1 cellular context compared by ENCODE assay signal in the genomic region with DNA sequence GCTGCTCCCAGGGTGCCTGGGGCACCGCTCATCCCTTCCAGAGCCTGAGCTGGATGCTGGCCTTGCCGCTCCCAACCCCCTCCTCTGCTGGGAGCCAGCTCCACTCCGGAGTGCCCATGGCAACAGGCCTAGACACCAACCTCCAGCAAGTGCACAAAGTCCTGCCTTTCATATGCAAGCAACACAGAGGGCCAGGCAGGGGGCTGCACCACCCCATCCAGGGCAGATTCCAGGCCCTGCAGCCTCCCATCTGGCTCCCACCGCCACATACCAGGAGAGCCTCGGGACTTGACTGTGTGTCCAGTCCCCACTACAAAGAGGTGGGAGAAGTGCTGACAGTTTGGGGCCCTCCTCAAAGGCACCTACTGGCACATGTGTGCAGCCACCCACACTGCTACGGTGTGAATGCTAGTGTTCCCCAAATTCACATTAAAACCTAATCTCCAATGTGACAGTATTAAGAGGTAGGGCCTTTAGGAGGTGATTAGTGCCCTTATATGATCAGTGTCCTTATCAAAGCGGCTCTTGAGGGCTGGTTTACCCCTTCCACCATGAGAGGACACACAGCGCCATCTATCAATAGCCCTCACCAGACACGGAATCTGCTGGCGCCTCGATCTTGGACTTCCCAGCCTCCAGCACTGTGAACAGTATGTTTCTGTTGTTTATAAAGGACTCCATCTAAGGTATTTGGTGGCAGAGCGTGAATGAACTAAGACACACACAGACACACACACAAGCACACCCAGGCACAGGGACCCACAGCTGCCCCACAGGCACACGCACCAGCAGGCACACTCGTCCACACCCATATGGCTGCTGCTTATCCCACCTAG.
A peak's percentile ranks its signal among the peaks of the same experiment; 100 is the strongest.
TF ChIP-seq lines count a peak whose summit lies in the region.

No MANE protein-coding gene starts in this region.

TF ChIP-seq in HepG2, 621 proteins besides CTCF, POLR2A, EP300 and RAD21 (continued from another document and continues in another):
- TF ChIP-seq, protein P1, sequence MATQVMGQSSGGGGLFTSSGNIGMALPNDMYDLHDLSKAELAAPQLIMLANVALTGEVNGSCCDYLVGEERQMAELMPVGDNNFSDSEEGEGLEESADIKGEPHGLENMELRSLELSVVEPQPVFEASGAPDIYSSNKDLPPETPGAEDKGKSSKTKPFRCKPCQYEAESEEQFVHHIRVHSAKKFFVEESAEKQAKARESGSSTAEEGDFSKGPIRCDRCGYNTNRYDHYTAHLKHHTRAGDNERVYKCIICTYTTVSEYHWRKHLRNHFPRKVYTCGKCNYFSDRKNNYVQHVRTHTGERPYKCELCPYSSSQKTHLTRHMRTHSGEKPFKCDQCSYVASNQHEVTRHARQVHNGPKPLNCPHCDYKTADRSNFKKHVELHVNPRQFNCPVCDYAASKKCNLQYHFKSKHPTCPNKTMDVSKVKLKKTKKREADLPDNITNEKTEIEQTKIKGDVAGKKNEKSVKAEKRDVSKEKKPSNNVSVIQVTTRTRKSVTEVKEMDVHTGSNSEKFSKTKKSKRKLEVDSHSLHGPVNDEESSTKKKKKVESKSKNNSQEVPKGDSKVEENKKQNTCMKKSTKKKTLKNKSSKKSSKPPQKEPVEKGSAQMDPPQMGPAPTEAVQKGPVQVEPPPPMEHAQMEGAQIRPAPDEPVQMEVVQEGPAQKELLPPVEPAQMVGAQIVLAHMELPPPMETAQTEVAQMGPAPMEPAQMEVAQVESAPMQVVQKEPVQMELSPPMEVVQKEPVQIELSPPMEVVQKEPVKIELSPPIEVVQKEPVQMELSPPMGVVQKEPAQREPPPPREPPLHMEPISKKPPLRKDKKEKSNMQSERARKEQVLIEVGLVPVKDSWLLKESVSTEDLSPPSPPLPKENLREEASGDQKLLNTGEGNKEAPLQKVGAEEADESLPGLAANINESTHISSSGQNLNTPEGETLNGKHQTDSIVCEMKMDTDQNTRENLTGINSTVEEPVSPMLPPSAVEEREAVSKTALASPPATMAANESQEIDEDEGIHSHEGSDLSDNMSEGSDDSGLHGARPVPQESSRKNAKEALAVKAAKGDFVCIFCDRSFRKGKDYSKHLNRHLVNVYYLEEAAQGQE (IDR thresholded peaks at IDR 0.05; ENCODE audit: borderline replicate concordance in 1 of 2, low read depth in 1 of 2, low read length in 2 of 2), result no peak
- TF ChIP-seq KLF15 (CRISPR knock-in tag; IDR thresholded peaks at IDR 0.05; ENCODE audit: borderline replicate concordance), result no peak
- no peak for TF ChIP-seq NR2C2 (CRISPR knock-in tag; IDR thresholded peaks at IDR 0.05; ENCODE audit: borderline replicate concordance)
- TF ChIP-seq SMYD3 (CRISPR knock-in tag; IDR thresholded peaks at IDR 0.05), result no peak
- no peak for TF ChIP-seq ATF3 (CRISPR knock-in tag; IDR thresholded peaks at IDR 0.05)
- no peak for TF ChIP-seq ZSCAN12 (CRISPR knock-in tag; IDR thresholded peaks at IDR 0.05)
- no peak for TF ChIP-seq MAZ (IDR thresholded peaks at IDR 0.05; ENCODE audit: borderline replicate concordance, low read depth, low read length)
- TF ChIP-seq MAZ (CRISPR knock-in tag; IDR thresholded peaks at IDR 0.05; ENCODE audit: low read depth), result no peak
- 0 out of 2 replicates have a peak, but pooled peaks have one; percentile 22 for TF ChIP-seq KDM6A (CRISPR knock-in tag; IDR thresholded peaks at IDR 0.05; ENCODE audit: low read depth)
- no peak for TF ChIP-seq ZNF607 (CRISPR knock-in tag; IDR thresholded peaks at IDR 0.05; ENCODE audit: borderline replicate concordance)
- TF ChIP-seq ZNF234 (CRISPR knock-in tag; conservative IDR thresholded peaks at IDR 0.05), result no peak
- no peak for TF ChIP-seq ZNF24 (IDR thresholded peaks at IDR 0.05)
- TF ChIP-seq PHB2 (IDR thresholded peaks at IDR 0.05; ENCODE audit: partially characterized antibody), result no peak
- TF ChIP-seq TAF15 (IDR thresholded peaks at IDR 0.05; ENCODE audit: low read depth, low read length, poor library complexity, severe bottlenecking), result no peak
- no peak for TF ChIP-seq MYNN (CRISPR knock-in tag; IDR thresholded peaks at IDR 0.05; ENCODE audit: low read depth)
- no peak for TF ChIP-seq ZNF790 (CRISPR knock-in tag; IDR thresholded peaks at IDR 0.05; ENCODE audit: borderline replicate concordance)
- no peak for TF ChIP-seq ZNF496 (CRISPR knock-in tag; IDR thresholded peaks at IDR 0.05; ENCODE audit: insufficient replicate concordance)
- TF ChIP-seq STAG1 (CRISPR knock-in tag; IDR thresholded peaks at IDR 0.05), result peak; percentile 22; the same call in 1 of the 2 replicates
- TF ChIP-seq PAWR (CRISPR knock-in tag; IDR thresholded peaks at IDR 0.05; ENCODE audit: borderline replicate concordance), result no peak
- TF ChIP-seq ZNF383 (CRISPR knock-in tag; IDR thresholded peaks at IDR 0.05; ENCODE audit: borderline replicate concordance), result no peak
- TF ChIP-seq PCBP2 (optimal IDR thresholded peaks at IDR 0.05; ENCODE audit: low read depth, low read length, poor library complexity, severe bottlenecking), result no peak
- TF ChIP-seq MEIS1 (CRISPR knock-in tag; IDR thresholded peaks at IDR 0.05; ENCODE audit: borderline replicate concordance), result no peak
- no peak for TF ChIP-seq HDAC2 (CRISPR knock-in tag; IDR thresholded peaks at IDR 0.05)
- no peak for TF ChIP-seq NBN (conservative IDR thresholded peaks at IDR 0.05)
- peak; percentile 86 for TF ChIP-seq ZBTB43 (CRISPR knock-in tag; conservative IDR thresholded peaks at IDR 0.05)
- no peak for TF ChIP-seq ZNF460 (CRISPR knock-in tag; IDR thresholded peaks at IDR 0.05; ENCODE audit: borderline replicate concordance)
- TF ChIP-seq ZNF839 (CRISPR knock-in tag; IDR thresholded peaks at IDR 0.05; ENCODE audit: borderline replicate concordance), result no peak
- TF ChIP-seq JUND (CRISPR knock-in tag; IDR thresholded peaks at IDR 0.05), result no peak
- TF ChIP-seq GATA4 (IDR thresholded peaks at IDR 0.05; ENCODE audit: borderline replicate concordance, low read depth), result no peak
- 0 out of 2 replicates have a peak, but pooled peaks have one; percentile 38 for TF ChIP-seq SALL1 (CRISPR knock-in tag; IDR thresholded peaks at IDR 0.05)
- TF ChIP-seq ATF1 (CRISPR knock-in tag; IDR thresholded peaks at IDR 0.05), result no peak
- TF ChIP-seq, protein P2, sequence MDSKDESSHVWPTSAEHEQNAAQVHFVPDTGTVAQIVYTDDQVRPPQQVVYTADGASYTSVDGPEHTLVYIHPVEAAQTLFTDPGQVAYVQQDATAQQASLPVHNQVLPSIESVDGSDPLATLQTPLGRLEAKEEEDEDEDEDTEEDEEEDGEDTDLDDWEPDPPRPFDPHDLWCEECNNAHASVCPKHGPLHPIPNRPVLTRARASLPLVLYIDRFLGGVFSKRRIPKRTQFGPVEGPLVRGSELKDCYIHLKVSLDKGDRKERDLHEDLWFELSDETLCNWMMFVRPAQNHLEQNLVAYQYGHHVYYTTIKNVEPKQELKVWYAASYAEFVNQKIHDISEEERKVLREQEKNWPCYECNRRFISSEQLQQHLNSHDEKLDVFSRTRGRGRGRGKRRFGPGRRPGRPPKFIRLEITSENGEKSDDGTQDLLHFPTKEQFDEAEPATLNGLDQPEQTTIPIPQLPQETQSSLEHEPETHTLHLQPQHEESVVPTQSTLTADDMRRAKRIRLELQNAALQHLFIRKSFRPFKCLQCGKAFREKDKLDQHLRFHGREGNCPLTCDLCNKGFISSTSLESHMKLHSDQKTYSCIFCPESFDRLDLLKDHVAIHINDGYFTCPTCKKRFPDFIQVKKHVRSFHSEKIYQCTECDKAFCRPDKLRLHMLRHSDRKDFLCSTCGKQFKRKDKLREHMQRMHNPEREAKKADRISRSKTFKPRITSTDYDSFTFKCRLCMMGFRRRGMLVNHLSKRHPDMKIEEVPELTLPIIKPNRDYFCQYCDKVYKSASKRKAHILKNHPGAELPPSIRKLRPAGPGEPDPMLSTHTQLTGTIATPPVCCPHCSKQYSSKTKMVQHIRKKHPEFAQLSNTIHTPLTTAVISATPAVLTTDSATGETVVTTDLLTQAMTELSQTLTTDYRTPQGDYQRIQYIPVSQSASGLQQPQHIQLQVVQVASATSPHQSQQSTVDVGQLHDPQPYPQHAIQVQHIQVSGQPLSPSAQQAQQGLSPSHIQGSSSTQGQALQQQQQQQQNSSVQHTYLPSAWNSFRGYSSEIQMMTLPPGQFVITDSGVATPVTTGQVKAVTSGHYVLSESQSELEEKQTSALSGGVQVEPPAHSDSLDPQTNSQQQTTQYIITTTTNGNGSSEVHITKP (CRISPR knock-in tag; IDR thresholded peaks at IDR 0.05; ENCODE audit: low read depth), result no peak
- TF ChIP-seq XRCC5 (optimal IDR thresholded peaks at IDR 0.05; ENCODE audit: low read length), result peak; percentile 11
- no peak for TF ChIP-seq NR1H2 (CRISPR knock-in tag; IDR thresholded peaks at IDR 0.05; ENCODE audit: borderline replicate concordance, low read depth)
- no peak for TF ChIP-seq FOXA1 (IDR thresholded peaks at IDR 0.05)
- no peak for TF ChIP-seq FOXA1 (CRISPR knock-in tag; IDR thresholded peaks at IDR 0.05)
- peak; percentile 56; the same call in 1 of the 3 replicates for TF ChIP-seq MXI1 (IDR thresholded peaks at IDR 0.05; ENCODE audit: borderline replicate concordance, low read depth, low read length)
- TF ChIP-seq ZFX (CRISPR knock-in tag; IDR thresholded peaks at IDR 0.05; ENCODE audit: low read depth), result peak; percentile 54; the same call in 1 of the 2 replicates
- TF ChIP-seq ZNF18 (CRISPR knock-in tag; IDR thresholded peaks at IDR 0.05; ENCODE audit: insufficient replicate concordance), result no peak
- TF ChIP-seq ZNF335 (CRISPR knock-in tag; IDR thresholded peaks at IDR 0.05), result no peak
- no peak for TF ChIP-seq YY1 (IDR thresholded peaks at IDR 0.05; ENCODE audit: insufficient read depth, insufficient replicate concordance, low read depth, low read length)
- no peak for TF ChIP-seq BCL6 (CRISPR knock-in tag; IDR thresholded peaks at IDR 0.05)
- TF ChIP-seq ZNF564 (CRISPR knock-in tag; IDR thresholded peaks at IDR 0.05), result peak; percentile 100
- TF ChIP-seq ZNF605 (CRISPR knock-in tag; IDR thresholded peaks at IDR 0.05), result no peak
- TF ChIP-seq FOSL1 (CRISPR knock-in tag; IDR thresholded peaks at IDR 0.05; ENCODE audit: borderline replicate concordance), result no peak
- TF ChIP-seq HNF4A (CRISPR knock-in tag; IDR thresholded peaks at IDR 0.05), result peak; percentile 65
- TF ChIP-seq CENPT (CRISPR knock-in tag; IDR thresholded peaks at IDR 0.05; ENCODE audit: low read depth), result no peak
- TF ChIP-seq ZNF562 (CRISPR knock-in tag; IDR thresholded peaks at IDR 0.05; ENCODE audit: borderline replicate concordance), result no peak
- TF ChIP-seq, protein P3, sequence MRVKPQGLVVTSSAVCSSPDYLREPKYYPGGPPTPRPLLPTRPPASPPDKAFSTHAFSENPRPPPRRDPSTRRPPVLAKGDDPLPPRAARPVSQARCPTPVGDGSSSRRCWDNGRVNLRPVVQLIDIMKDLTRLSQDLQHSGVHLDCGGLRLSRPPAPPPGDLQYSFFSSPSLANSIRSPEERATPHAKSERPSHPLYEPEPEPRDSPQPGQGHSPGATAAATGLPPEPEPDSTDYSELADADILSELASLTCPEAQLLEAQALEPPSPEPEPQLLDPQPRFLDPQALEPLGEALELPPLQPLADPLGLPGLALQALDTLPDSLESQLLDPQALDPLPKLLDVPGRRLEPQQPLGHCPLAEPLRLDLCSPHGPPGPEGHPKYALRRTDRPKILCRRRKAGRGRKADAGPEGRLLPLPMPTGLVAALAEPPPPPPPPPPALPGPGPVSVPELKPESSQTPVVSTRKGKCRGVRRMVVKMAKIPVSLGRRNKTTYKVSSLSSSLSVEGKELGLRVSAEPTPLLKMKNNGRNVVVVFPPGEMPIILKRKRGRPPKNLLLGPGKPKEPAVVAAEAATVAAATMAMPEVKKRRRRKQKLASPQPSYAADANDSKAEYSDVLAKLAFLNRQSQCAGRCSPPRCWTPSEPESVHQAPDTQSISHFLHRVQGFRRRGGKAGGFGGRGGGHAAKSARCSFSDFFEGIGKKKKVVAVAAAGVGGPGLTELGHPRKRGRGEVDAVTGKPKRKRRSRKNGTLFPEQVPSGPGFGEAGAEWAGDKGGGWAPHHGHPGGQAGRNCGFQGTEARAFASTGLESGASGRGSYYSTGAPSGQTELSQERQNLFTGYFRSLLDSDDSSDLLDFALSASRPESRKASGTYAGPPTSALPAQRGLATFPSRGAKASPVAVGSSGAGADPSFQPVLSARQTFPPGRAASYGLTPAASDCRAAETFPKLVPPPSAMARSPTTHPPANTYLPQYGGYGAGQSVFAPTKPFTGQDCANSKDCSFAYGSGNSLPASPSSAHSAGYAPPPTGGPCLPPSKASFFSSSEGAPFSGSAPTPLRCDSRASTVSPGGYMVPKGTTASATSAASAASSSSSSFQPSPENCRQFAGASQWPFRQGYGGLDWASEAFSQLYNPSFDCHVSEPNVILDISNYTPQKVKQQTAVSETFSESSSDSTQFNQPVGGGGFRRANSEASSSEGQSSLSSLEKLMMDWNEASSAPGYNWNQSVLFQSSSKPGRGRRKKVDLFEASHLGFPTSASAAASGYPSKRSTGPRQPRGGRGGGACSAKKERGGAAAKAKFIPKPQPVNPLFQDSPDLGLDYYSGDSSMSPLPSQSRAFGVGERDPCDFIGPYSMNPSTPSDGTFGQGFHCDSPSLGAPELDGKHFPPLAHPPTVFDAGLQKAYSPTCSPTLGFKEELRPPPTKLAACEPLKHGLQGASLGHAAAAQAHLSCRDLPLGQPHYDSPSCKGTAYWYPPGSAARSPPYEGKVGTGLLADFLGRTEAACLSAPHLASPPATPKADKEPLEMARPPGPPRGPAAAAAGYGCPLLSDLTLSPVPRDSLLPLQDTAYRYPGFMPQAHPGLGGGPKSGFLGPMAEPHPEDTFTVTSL (CRISPR knock-in tag; IDR thresholded peaks at IDR 0.05; ENCODE audit: borderline replicate concordance), result no peak
